8 cellular contexts compared by ENCODE assay signal in the genomic region with DNA sequence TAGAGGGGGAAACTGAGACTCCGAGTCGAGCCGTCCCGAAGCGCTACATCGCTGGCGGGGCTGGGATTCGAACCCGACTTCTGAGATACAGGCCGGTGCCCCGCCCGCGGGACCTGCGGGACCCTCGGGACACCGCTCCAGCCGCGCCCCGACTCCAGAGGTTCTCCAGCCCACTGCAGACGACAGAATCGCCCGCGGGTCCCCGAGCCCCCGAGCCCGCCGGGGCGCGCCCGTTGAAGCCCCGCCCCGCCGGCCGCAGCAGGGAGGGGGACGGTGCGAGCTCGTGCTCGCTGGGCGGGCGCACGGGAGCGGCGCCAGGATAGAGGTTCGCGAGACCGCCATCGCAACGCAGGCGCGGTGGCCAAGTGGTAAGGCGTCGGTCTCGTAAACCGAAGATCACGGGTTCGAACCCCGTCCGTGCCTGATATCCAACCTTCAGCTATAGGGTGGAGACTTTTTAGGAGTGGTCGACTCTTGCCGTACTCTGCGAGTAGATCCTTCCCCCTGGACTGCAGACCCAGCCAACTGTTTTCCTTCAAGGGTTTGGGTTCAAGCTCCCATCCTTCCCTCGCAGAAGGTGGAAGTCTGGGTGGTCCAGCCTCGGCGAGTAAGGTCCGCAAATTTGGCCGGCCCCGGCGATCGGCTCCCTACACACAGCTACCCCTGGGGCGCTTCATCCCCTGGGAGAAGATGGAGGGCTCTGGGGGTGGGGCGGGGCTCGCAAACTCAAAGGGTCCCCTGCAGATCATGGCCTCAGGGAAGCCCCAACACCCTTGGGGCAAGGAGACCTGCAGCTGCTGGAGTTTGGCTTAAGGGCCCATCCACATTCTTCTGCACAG.
A peak's percentile ranks its signal among the peaks of the same experiment; 100 is the strongest.
DNase-seq lines count a peak whose midpoint lies in the region; ATAC-seq and TF ChIP-seq lines count a peak whose summit lies in the region.

No MANE protein-coding gene starts in this region.

- peak overlapping the region; percentile 83 to 96 (median 94) for H3K4me3 Mint-ChIP-seq in naive B cell

- H3K27ac ChIP-seq in KOPT-K1 (ENCODE audit: low read depth, low read length, poor library complexity, severe bottlenecking) (peak overlapping the region; percentile 62), Peyer's patch (peak overlapping the region; percentile 63 to 90 (median 84))

- H3K4me1 Mint-ChIP-seq in naive B cell, result peaks cover 17 to 36% (median 34%) of the 10 kb centered on the region in 3 donors

- peaks cover 0 to 16% of the 10 kb centered on the region in 2 donors for H3K36me3 Mint-ChIP-seq in naive B cell

- peak overlapping the region; percentile 71 to 93 (median 80) for H3K4me3 ChIP-seq in Peyer's patch

- H3K36me3 ChIP-seq in KOPT-K1 (ENCODE audit: insufficient read depth, low read length) (no peaks in the 10 kb centered on the region), Peyer's patch (no peaks in the 10 kb centered on the region)

- DNase-seq in DMS79 (lab: John Stamatoyannopoulos, UW) (peak; percentile 87), Peyer's patch (peak; percentile 91 to 98 (median 97)), activated T-helper 1 cell treated with Interleukin-2 at 50 U/mL for 16 hours (ENCODE audit: low read depth) (peak; percentile 95), fibroblast of gingiva (ENCODE audit: low read depth) (peak; percentile 89), naive B cell (peak; percentile 94)
- DNase-seq in stimulated activated CD8-positive, alpha-beta memory T cell treated with anti-CD3 and anti-CD28 coated beads, Interleukin-7, amount 100 ng/mL, for 48 hours (ENCODE audit: extremely low read depth in 1 of 2, low read depth in 1 of 2), result peak; percentile 84 to 92

- H3K27ac Mint-ChIP-seq in naive B cell, result peak overlapping the region; percentile 57 to 99 (median 96)

- peak; percentile 74 for ATAC-seq in GM21786 (IDR thresholded peaks at IDR 0.05; ENCODE audit: unreplicated experiment)
- ATAC-seq in naive B cell (ENCODE audit: low read depth in 2 of 2), result peak; percentile 81

- peaks cover 5 to 31% (median 18%) of the 10 kb centered on the region in 7 donors for H3K9me3 Mint-ChIP-seq in naive B cell

- peak in 1 of 2 donors; percentile 18 for TF ChIP-seq POLR2A in Peyer's patch (IDR thresholded peaks at IDR 0.05)

- H3K4me1 ChIP-seq in Peyer's patch, result peaks cover 0 to 11% (median 0%) of the 10 kb centered on the region in 4 donors

- no peak for TF ChIP-seq CTCF in Peyer's patch (IDR thresholded peaks at IDR 0.05)

- H3K27me3 ChIP-seq in Peyer's patch, result no peaks in the 10 kb centered on the region

- no peaks in the 10 kb centered on the region for H3K27me3 Mint-ChIP-seq in naive B cell

- peaks cover 16% of the 10 kb centered on the region for H3K9me3 ChIP-seq in KOPT-K1 (ENCODE audit: insufficient read depth, low read length, poor library complexity, severe bottlenecking)
- peaks cover 0 to 10% (median 3%) of the 10 kb centered on the region in 4 donors for H3K9me3 ChIP-seq in Peyer's patch

Comparison
In these comparisons a context has a peak if more than half of its experiments do, and no peak if none do; other contexts are left out.
1. Peak in every context shown above with its lines: DNase-seq, ATAC-seq, H3K4me3 ChIP-seq and H3K27ac ChIP-seq.